Comparison of ENCODE assay signal across 1 cellular context in the genomic region with DNA sequence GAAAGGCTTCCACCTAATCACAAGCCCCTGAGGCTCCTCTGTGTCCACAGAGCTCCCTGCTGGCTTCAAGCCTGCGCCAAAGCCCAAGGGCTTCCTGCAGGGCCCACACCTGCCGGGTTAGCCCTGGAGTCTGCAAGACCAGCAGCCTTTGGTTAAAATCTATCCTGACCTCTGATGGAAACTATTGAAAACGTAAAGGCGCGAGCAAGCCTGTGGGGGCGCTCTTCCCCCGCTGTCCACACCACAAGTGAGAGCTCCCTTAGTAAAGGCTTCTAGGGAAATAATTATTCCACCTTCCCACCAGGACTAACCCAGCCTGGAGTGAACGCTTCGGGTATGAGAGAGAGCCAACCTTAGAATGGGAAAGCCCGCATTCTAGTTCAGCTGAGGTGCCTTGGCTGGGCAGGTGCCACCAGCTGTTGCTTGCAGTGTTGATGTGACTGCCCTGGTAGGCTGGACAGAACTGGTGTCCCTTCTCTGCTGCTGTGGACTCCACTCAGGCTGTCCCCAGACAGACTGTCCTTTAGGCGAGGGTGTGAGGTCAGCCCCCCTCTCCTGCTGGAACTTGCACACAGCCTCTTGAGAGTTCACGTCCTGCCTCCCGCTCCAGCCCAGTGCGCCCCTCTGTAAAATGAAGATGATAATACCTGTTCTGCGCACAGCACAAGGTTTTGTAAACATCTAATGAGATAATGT.
TF ChIP-seq lines count a peak whose summit lies in the region.

No MANE protein-coding gene starts in this region.

TF ChIP-seq in SK-N-SH, 30 proteins besides CTCF, POLR2A, EP300 and RAD21 (continued from another document):
- TF ChIP-seq, protein P1, sequence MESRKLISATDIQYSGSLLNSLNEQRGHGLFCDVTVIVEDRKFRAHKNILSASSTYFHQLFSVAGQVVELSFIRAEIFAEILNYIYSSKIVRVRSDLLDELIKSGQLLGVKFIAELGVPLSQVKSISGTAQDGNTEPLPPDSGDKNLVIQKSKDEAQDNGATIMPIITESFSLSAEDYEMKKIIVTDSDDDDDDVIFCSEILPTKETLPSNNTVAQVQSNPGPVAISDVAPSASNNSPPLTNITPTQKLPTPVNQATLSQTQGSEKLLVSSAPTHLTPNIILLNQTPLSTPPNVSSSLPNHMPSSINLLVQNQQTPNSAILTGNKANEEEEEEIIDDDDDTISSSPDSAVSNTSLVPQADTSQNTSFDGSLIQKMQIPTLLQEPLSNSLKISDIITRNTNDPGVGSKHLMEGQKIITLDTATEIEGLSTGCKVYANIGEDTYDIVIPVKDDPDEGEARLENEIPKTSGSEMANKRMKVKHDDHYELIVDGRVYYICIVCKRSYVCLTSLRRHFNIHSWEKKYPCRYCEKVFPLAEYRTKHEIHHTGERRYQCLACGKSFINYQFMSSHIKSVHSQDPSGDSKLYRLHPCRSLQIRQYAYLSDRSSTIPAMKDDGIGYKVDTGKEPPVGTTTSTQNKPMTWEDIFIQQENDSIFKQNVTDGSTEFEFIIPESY (IDR thresholded peaks at IDR 0.05; ENCODE audit: borderline replicate concordance, low read depth): no peak
- TF ChIP-seq RXRA (IDR thresholded peaks at IDR 0.05; ENCODE audit: borderline replicate concordance, low read depth) (no peak), NRF1 (IDR thresholded peaks at IDR 0.05; ENCODE audit: low read depth, low read length) (no peak), GATA2 (CRISPR knock-in tag; IDR thresholded peaks at IDR 0.05) (no peak), POLR2AphosphoS5 (IDR thresholded peaks at IDR 0.05; ENCODE audit: low read depth, low read length) (no peak)
